8 cellular contexts compared by ENCODE assay signal in the genomic region with DNA sequence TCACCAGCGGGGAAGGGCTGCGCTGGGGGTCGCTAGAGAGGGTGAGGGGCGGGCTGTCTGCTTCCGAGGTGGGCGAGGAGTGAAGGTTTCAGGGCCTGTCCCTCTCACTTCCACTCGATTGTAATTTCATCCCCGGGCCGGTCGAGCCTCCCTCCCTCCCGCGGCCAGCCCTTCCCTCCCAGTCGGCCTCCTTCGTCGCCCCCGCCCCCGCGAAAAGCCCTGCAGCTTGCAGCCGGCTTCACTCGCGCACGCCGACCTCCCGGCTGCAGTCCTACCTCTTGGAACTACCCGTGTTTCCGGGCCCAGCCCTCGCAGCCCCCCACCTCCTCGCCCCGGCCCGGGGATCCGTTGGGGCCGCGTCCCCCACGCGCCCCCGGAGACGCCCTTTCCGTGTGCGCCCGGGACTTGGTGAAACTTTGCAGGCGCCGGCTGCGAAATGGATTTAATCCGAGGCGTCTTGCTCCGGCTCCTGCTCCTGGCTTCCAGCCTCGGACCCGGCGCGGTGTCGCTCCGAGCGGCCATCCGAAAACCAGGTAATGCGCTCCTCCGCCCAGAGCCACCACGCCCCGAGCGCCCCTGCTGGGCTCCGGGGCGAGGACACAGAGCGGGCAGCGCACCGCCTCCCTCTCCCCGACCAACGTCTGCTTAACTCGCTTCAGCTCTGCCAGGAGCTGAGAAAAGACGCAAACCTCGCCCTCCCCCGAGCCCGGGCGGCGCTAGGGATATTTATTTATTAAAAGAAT. TPM values are rescaled to one million over a fixed set of nuclear protein-coding genes. Genes with fewer than 3 reads are reported as not detected.
A peak's percentile ranks its signal among the peaks of the same experiment; 100 is the strongest.
DNase-seq lines count a peak whose midpoint lies in the region; ATAC-seq and TF ChIP-seq lines count a peak whose summit lies in the region.

A gene (plus strand): TSS at position 241 of the 743 bp plus-strand sequence. CDS start 196 bp downstream, at position 437.

- H3K4me1 Mint-ChIP-seq in activated naive CD4-positive, alpha-beta T cell treated with anti-CD3 and anti-CD28 coated beads, Interleukin-2, amount 10 ng/mL, durations not matched to agents 7 days and 5 days = peaks cover 6% of the 10 kb centered on the region
- H3K4me1 Mint-ChIP-seq in glutamatergic neuron (ENCODE audit: low read depth, unreplicated experiment) = no peaks in the 10 kb centered on the region

- H3K27ac ChIP-seq in rectal smooth muscle tissue (ENCODE audit: low read depth, low read length) = no peak within 1 kb of the TSS

- H3K4me3 ChIP-seq in rectal smooth muscle tissue (ENCODE audit: low read length) = peak within 1 kb of the TSS; percentile 50

- H3K36me3 Mint-ChIP-seq in activated naive CD4-positive, alpha-beta T cell treated with anti-CD3 and anti-CD28 coated beads, Interleukin-2, amount 10 ng/mL, durations not matched to agents 7 days and 5 days = no peaks in the 10 kb centered on the region
- no peaks in the 10 kb centered on the region for H3K36me3 Mint-ChIP-seq in glutamatergic neuron (ENCODE audit: unreplicated experiment)

- H3K27me3 Mint-ChIP-seq in activated naive CD4-positive, alpha-beta T cell treated with anti-CD3 and anti-CD28 coated beads, Interleukin-2, amount 10 ng/mL, durations not matched to agents 7 days and 5 days = peaks cover 67% of the 10 kb centered on the region
- peaks cover 22% of the 10 kb centered on the region for H3K27me3 Mint-ChIP-seq in glutamatergic neuron (ENCODE audit: unreplicated experiment)

- H3K4me1 ChIP-seq in rectal smooth muscle tissue (ENCODE audit: control insufficient read depth, insufficient read depth, low read length) = no peaks in the 10 kb centered on the region

- peaks cover 4% of the 10 kb centered on the region for H3K27me3 ChIP-seq in rectal smooth muscle tissue (ENCODE audit: control insufficient read depth, insufficient read depth, low read length)

- peak; percentile 40 for TF ChIP-seq CTCF in glutamatergic neuron (IDR thresholded peaks at IDR 0.05; ENCODE audit: partially characterized antibody, unreplicated experiment)

- no peaks in the 10 kb centered on the region for H3K9me3 Mint-ChIP-seq in activated naive CD4-positive, alpha-beta T cell treated with anti-CD3 and anti-CD28 coated beads, Interleukin-2, amount 10 ng/mL, durations not matched to agents 7 days and 5 days
- H3K9me3 Mint-ChIP-seq in glutamatergic neuron (ENCODE audit: unreplicated experiment) = peaks cover 3% of the 10 kb centered on the region

- H3K9ac ChIP-seq in rectal smooth muscle tissue (ENCODE audit: low read length) = no peak within 1 kb of the TSS

- H3K4me3 Mint-ChIP-seq in activated naive CD4-positive, alpha-beta T cell treated with anti-CD3 and anti-CD28 coated beads, Interleukin-2, amount 10 ng/mL, durations not matched to agents 7 days and 5 days = no peak within 1 kb of the TSS
- peak within 1 kb of the TSS; percentile 88 for H3K4me3 Mint-ChIP-seq in glutamatergic neuron (ENCODE audit: unreplicated experiment)

- DNase-seq in activated naive CD4-positive, alpha-beta T cell treated with anti-CD3 and anti-CD28 coated beads, Interleukin-2, amount 10 ng/mL, durations not matched to agents 7 days and 5 days = peak; percentile 20
- no peak for DNase-seq in activated naive CD4-positive, alpha-beta T cell treated with Interleukin-2 at 50 U/mL for 16 hours
- DNase-seq in T1000 (lab: John Stamatoyannopoulos, UW) (peak; percentile 25), glutamatergic neuron (peak; percentile 73), germinal center (ENCODE audit: low spot score) (no peak), SKM-1 treated with dmso at 0.1 percent for 144 hours (lab: John Stamatoyannopoulos, UW; ENCODE audit: unreplicated experiment) (no peak)

- CTCF ChIA-PET in activated naive CD4-positive, alpha-beta T cell treated with anti-CD3 and anti-CD28 coated beads, Interleukin-2, amount 10 ng/mL, durations not matched to agents 7 days and 5 days (lab: Charles Lee) = no interaction called here

- H3K27ac Mint-ChIP-seq in activated naive CD4-positive, alpha-beta T cell treated with anti-CD3 and anti-CD28 coated beads, Interleukin-2, amount 10 ng/mL, durations not matched to agents 7 days and 5 days = no peak within 1 kb of the TSS
- H3K27ac Mint-ChIP-seq in glutamatergic neuron (ENCODE audit: unreplicated experiment) = peak within 1 kb of the TSS; percentile 42

- ATAC-seq in GM19324 (IDR thresholded peaks at IDR 0.05; ENCODE audit: low FRiP score, unreplicated experiment) = no peak

- no peaks in the 10 kb centered on the region for H3K36me3 ChIP-seq in rectal smooth muscle tissue (ENCODE audit: control insufficient read depth, insufficient read depth, low read length)

RNA-seq across cellular contexts. Expression of the gene that starts here (rescaled TPM):
- 13.2 TPM for total RNA-seq in glutamatergic neuron (ENCODE audit: unreplicated experiment)

Comparison
In these comparisons a context has a peak if more than half of its experiments do, and no peak if none do; other contexts are left out.
1. DNase-seq: peak in activated naive CD4-positive, alpha-beta T cell treated with anti-CD3 and anti-CD28 coated beads, Interleukin-2, amount 10 ng/mL, durations not matched to agents 7 days and 5 days (single experiment), T1000 (single experiment) and glutamatergic neuron (single experiment); none in activated naive CD4-positive, alpha-beta T cell treated with Interleukin-2 at 50 U/mL for 16 hours (single experiment), germinal center (single experiment) and SKM-1 treated with dmso at 0.1 percent for 144 hours (single experiment).